In the genomic region with DNA sequence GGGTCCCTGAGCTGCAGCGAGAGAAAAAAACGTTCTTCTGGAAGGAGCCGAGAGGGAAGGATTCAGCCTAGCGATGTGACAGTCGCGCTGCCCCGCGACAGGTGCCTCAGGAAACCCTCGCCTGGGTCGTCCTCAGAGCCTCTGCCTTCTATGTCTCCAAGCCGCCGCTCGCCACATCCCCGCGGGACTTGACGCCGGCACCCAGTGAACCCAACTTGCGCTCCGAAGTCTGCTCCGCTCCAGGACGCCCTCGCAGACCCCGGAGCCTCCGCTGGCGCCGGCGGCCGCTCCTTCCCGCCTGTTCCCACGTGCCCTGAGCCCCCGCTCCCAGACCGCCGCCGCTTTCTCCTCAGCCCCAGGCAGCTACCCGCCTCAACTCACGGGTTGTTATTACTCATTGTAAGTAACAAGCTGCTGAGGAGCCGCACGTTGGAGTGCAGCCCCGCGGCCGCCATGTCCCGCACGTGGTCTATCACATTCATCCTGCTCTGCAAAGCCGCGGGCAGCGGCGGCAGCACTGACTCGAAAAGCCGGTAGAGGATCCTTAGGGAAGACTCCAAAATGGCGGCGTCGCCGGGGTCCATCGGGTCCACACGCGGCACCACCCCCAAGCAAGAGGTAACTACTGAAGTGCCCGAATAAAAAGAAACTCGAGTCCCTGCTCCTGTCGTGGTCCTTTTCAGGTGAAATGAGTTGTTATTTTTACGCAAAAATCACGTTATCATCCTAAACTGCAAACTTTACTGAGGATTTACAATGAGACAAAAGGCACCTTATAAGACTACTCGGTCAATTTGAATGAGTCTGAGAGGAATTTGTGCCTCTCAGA, we compare ENCODE assay signal across 1 cellular context.
TF ChIP-seq lines count a peak whose summit lies in the region.

A gene with protein sequence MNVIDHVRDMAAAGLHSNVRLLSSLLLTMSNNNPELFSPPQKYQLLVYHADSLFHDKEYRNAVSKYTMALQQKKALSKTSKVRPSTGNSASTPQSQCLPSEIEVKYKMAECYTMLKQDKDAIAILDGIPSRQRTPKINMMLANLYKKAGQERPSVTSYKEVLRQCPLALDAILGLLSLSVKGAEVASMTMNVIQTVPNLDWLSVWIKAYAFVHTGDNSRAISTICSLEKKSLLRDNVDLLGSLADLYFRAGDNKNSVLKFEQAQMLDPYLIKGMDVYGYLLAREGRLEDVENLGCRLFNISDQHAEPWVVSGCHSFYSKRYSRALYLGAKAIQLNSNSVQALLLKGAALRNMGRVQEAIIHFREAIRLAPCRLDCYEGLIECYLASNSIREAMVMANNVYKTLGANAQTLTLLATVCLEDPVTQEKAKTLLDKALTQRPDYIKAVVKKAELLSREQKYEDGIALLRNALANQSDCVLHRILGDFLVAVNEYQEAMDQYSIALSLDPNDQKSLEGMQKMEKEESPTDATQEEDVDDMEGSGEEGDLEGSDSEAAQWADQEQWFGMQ (minus strand): TSS at position 563 of the 829 bp plus-strand sequence. CDS start 81 bp downstream, at position 482.

TF ChIP-seq in K562, 482 proteins besides CTCF, POLR2A, EP300 and RAD21 (continued from another document and continues in another):
- TF ChIP-seq, protein P1, sequence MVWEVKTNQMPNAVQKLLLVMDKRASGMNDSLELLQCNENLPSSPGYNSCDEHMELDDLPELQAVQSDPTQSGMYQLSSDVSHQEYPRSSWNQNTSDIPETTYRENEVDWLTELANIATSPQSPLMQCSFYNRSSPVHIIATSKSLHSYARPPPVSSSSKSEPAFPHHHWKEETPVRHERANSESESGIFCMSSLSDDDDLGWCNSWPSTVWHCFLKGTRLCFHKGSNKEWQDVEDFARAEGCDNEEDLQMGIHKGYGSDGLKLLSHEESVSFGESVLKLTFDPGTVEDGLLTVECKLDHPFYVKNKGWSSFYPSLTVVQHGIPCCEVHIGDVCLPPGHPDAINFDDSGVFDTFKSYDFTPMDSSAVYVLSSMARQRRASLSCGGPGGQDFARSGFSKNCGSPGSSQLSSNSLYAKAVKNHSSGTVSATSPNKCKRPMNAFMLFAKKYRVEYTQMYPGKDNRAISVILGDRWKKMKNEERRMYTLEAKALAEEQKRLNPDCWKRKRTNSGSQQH (CRISPR knock-in tag; IDR thresholded peaks at IDR 0.05), result no peak
- no peak for TF ChIP-seq ZNF764 (CRISPR knock-in tag; IDR thresholded peaks at IDR 0.05; ENCODE audit: low read depth)
- TF ChIP-seq THRAP3 (IDR thresholded peaks at IDR 0.05; ENCODE audit: borderline replicate concordance), result no peak
- TF ChIP-seq SNIP1 (IDR thresholded peaks at IDR 0.05; ENCODE audit: low read depth), result no peak
- no peak for TF ChIP-seq ZNF121 (CRISPR knock-in tag; conservative IDR thresholded peaks at IDR 0.05)
- TF ChIP-seq PHF20 (IDR thresholded peaks at IDR 0.05; ENCODE audit: partially characterized antibody), result peak; percentile 37
- no peak for TF ChIP-seq PYGO2 (tag; IDR thresholded peaks at IDR 0.05)
- no peak for TF ChIP-seq ZNF3 (CRISPR knock-in tag; IDR thresholded peaks at IDR 0.05)
- TF ChIP-seq ETS2 (tag; IDR thresholded peaks at IDR 0.05; ENCODE audit: borderline replicate concordance, poor library complexity, severe bottlenecking), result no peak
- TF ChIP-seq ZNF232 (CRISPR knock-in tag; IDR thresholded peaks at IDR 0.05), result no peak
- no peak for TF ChIP-seq ZNF77 (CRISPR knock-in tag; IDR thresholded peaks at IDR 0.05)
- TF ChIP-seq ERF (CRISPR knock-in tag; IDR thresholded peaks at IDR 0.05), result no peak
- TF ChIP-seq MEF2D (tag; conservative IDR thresholded peaks at IDR 0.05; ENCODE audit: low read depth), result no peak
- TF ChIP-seq ZKSCAN1 (IDR thresholded peaks at IDR 0.05; ENCODE audit: low read depth, low read length), result no peak
- peak; percentile 78 for TF ChIP-seq POLR2B (IDR thresholded peaks at IDR 0.05; ENCODE audit: low read depth, partially characterized antibody)
- TF ChIP-seq BRCA1 (IDR thresholded peaks at IDR 0.05), result no peak
- no peak for TF ChIP-seq BRCA1 (CRISPR knock-in tag; IDR thresholded peaks at IDR 0.05)
- no peak for TF ChIP-seq BMI1 (IDR thresholded peaks at IDR 0.05; ENCODE audit: low read length)
- TF ChIP-seq ILF3 (IDR thresholded peaks at IDR 0.05; ENCODE audit: borderline replicate concordance), result no peak
- no peak for TF ChIP-seq PHB (CRISPR knock-in tag; IDR thresholded peaks at IDR 0.05)
- TF ChIP-seq, protein P2, sequence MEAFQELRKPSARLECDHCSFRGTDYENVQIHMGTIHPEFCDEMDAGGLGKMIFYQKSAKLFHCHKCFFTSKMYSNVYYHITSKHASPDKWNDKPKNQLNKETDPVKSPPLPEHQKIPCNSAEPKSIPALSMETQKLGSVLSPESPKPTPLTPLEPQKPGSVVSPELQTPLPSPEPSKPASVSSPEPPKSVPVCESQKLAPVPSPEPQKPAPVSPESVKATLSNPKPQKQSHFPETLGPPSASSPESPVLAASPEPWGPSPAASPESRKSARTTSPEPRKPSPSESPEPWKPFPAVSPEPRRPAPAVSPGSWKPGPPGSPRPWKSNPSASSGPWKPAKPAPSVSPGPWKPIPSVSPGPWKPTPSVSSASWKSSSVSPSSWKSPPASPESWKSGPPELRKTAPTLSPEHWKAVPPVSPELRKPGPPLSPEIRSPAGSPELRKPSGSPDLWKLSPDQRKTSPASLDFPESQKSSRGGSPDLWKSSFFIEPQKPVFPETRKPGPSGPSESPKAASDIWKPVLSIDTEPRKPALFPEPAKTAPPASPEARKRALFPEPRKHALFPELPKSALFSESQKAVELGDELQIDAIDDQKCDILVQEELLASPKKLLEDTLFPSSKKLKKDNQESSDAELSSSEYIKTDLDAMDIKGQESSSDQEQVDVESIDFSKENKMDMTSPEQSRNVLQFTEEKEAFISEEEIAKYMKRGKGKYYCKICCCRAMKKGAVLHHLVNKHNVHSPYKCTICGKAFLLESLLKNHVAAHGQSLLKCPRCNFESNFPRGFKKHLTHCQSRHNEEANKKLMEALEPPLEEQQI (IDR thresholded peaks at IDR 0.05), result no peak
- TF ChIP-seq, protein P3, sequence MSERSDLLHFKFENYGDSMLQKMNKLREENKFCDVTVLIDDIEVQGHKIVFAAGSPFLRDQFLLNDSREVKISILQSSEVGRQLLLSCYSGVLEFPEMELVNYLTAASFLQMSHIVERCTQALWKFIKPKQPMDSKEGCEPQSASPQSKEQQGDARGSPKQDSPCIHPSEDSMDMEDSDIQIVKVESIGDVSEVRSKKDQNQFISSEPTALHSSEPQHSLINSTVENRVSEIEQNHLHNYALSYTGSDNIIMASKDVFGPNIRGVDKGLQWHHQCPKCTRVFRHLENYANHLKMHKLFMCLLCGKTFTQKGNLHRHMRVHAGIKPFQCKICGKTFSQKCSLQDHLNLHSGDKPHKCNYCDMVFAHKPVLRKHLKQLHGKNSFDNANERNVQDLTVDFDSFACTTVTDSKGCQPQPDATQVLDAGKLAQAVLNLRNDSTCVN (CRISPR knock-in tag; IDR thresholded peaks at IDR 0.05), result no peak
- TF ChIP-seq FUS (optimal IDR thresholded peaks at IDR 0.05; ENCODE audit: low read depth, low read length), result no peak
- no peak for TF ChIP-seq HMG20A (CRISPR knock-in tag; conservative IDR thresholded peaks at IDR 0.05)
- TF ChIP-seq CREM (IDR thresholded peaks at IDR 0.05; ENCODE audit: low read depth), result peak; percentile 40
- TF ChIP-seq ZNF707 (CRISPR knock-in tag; conservative IDR thresholded peaks at IDR 0.05), result no peak
- peak; percentile 71 for TF ChIP-seq TAF9B (IDR thresholded peaks at IDR 0.05; ENCODE audit: partially characterized antibody)
- TF ChIP-seq, protein P4, sequence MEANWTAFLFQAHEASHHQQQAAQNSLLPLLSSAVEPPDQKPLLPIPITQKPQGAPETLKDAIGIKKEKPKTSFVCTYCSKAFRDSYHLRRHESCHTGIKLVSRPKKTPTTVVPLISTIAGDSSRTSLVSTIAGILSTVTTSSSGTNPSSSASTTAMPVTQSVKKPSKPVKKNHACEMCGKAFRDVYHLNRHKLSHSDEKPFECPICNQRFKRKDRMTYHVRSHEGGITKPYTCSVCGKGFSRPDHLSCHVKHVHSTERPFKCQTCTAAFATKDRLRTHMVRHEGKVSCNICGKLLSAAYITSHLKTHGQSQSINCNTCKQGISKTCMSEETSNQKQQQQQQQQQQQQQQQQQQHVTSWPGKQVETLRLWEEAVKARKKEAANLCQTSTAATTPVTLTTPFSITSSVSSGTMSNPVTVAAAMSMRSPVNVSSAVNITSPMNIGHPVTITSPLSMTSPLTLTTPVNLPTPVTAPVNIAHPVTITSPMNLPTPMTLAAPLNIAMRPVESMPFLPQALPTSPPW (CRISPR knock-in tag; IDR thresholded peaks at IDR 0.05), result no peak
- peak; percentile 54; the same call in 1 of the 2 replicates for TF ChIP-seq LCOR (CRISPR knock-in tag; IDR thresholded peaks at IDR 0.05)
- no peak for TF ChIP-seq ZNF717 (CRISPR knock-in tag; IDR thresholded peaks at IDR 0.05)
- peak; percentile 11; the same call in 1 of the 2 replicates for TF ChIP-seq TEAD4 (IDR thresholded peaks at IDR 0.05; ENCODE audit: low read length)
- TF ChIP-seq TEAD4 (CRISPR knock-in tag; IDR thresholded peaks at IDR 0.05; ENCODE audit: borderline replicate concordance), result no peak
- TF ChIP-seq, protein P5, sequence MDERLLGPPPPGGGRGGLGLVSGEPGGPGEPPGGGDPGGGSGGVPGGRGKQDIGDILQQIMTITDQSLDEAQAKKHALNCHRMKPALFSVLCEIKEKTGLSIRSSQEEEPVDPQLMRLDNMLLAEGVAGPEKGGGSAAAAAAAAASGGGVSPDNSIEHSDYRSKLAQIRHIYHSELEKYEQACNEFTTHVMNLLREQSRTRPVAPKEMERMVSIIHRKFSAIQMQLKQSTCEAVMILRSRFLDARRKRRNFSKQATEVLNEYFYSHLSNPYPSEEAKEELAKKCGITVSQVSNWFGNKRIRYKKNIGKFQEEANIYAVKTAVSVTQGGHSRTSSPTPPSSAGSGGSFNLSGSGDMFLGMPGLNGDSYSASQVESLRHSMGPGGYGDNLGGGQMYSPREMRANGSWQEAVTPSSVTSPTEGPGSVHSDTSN (CRISPR knock-in tag; IDR thresholded peaks at IDR 0.05; ENCODE audit: low read depth), result no peak
- TF ChIP-seq, protein P5 (tag; conservative IDR thresholded peaks at IDR 0.05; ENCODE audit: low read depth), result no peak; the same call in 1 of the 2 replicates
- TF ChIP-seq CBX8 (IDR thresholded peaks at IDR 0.05; ENCODE audit: borderline replicate concordance, extremely low read depth, low read depth, low read length, poor library complexity, severe bottlenecking), result no peak
- TF ChIP-seq, protein P6, sequence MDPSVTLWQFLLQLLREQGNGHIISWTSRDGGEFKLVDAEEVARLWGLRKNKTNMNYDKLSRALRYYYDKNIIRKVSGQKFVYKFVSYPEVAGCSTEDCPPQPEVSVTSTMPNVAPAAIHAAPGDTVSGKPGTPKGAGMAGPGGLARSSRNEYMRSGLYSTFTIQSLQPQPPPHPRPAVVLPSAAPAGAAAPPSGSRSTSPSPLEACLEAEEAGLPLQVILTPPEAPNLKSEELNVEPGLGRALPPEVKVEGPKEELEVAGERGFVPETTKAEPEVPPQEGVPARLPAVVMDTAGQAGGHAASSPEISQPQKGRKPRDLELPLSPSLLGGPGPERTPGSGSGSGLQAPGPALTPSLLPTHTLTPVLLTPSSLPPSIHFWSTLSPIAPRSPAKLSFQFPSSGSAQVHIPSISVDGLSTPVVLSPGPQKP (CRISPR knock-in tag; IDR thresholded peaks at IDR 0.05), result no peak
- no peak for TF ChIP-seq ZFPM2 (CRISPR knock-in tag; IDR thresholded peaks at IDR 0.05)
- peak; percentile 30 for TF ChIP-seq HDAC3 (IDR thresholded peaks at IDR 0.05; ENCODE audit: borderline replicate concordance, partially characterized antibody)
- peak; percentile 17; the same call in 1 of the 2 replicates for TF ChIP-seq NCOA1 (IDR thresholded peaks at IDR 0.05; ENCODE audit: low read depth)
- TF ChIP-seq U2AF1 (optimal IDR thresholded peaks at IDR 0.05; ENCODE audit: low read depth, low read length), result no peak
- TF ChIP-seq, protein P7, sequence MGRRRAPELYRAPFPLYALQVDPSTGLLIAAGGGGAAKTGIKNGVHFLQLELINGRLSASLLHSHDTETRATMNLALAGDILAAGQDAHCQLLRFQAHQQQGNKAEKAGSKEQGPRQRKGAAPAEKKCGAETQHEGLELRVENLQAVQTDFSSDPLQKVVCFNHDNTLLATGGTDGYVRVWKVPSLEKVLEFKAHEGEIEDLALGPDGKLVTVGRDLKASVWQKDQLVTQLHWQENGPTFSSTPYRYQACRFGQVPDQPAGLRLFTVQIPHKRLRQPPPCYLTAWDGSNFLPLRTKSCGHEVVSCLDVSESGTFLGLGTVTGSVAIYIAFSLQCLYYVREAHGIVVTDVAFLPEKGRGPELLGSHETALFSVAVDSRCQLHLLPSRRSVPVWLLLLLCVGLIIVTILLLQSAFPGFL (CRISPR knock-in tag; IDR thresholded peaks at IDR 0.05), result no peak
